In genomic region chr7:100176096-100176835, GRCh38 we compare ENCODE assay signal across 8 cellular contexts. TPM values are rescaled to one million over a fixed set of nuclear protein-coding genes. Genes with fewer than 3 reads are reported as not detected.
DNase-seq lines count a peak whose midpoint lies in the region; ATAC-seq, FAIRE-seq and TF ChIP-seq lines count a peak whose summit lies in the region.

No MANE protein-coding gene starts in this region.

- H3K27me3 ChIP-seq in keratinocyte (ENCODE audit: control insufficient read depth, extremely low read depth, insufficient read depth, low read length) (peaks cover 7% of the 10 kb centered on the region), uterus (no peaks in the 10 kb centered on the region), MM.1S (replicated peaks; ENCODE audit: insufficient read depth, low read length) (peaks cover 74% of the 10 kb centered on the region), colonic mucosa (peaks cover 10% of the 10 kb centered on the region)

- no peaks in the 10 kb centered on the region for H4K20me1 ChIP-seq in keratinocyte (ENCODE audit: control insufficient read depth, extremely low read depth, insufficient read depth, low read length)
- H4K20me1 ChIP-seq in MM.1S (ENCODE audit: insufficient read depth, low read length): no peaks in the 10 kb centered on the region

- no peak for TF ChIP-seq POLR2A in uterus (IDR thresholded peaks at IDR 0.05)

- H3K4me3 ChIP-seq in keratinocyte (ENCODE audit: control insufficient read depth in 2 of 3, extremely low read depth in 1 of 3, insufficient read depth in 2 of 3, low read depth in 1 of 3, low read length in 3 of 3) (peak overlapping the region in 1 of 3 experiments; percentile 67), uterus (peak overlapping the region in 1 of 2 donors; percentile 34), MM.1S (ENCODE audit: low read length) (no peak overlapping the region), colonic mucosa (no peak overlapping the region)

- H3K9me2 ChIP-seq in MM.1S (replicated peaks; ENCODE audit: insufficient read depth, low read length): no peaks in the 10 kb centered on the region

- no peaks in the 10 kb centered on the region for H3F3A ChIP-seq in MM.1S (ENCODE audit: insufficient read depth, low read length)

- H3K4me1 Mint-ChIP-seq in stimulated activated naive CD8-positive, alpha-beta T cell treated with anti-CD3 and anti-CD28 coated beads, Interleukin-15, Interleukin-2, amounts not matched to agents 100 ng/mL and 50 ng/mL, for 24 hours (ENCODE audit: low read depth): peaks cover 37% of the 10 kb centered on the region
- peaks cover 40% of the 10 kb centered on the region for H3K4me1 Mint-ChIP-seq in activated T-helper 1 cell treated with anti-CD3 and anti-CD28 coated beads, Interleukin-12 subunit alpha, Interleukin-12 subunit beta, Interleukin-2, Interleukin-4 antibody, amounts not matched to agents 30 ng/mL and 10 ng/mL and 1 ng/mL, durations not matched to agents 14 hours and 24 hours and 36 hours (ENCODE audit: low read depth)

- H3K36me3 ChIP-seq in keratinocyte (ENCODE audit: control insufficient read depth in 2 of 2, extremely low read depth in 1 of 2, insufficient read depth in 2 of 2, low read length in 2 of 2): no peaks in the 10 kb centered on the region
- no peaks in the 10 kb centered on the region for H3K36me3 ChIP-seq in uterus
- no peaks in the 10 kb centered on the region for H3K36me3 ChIP-seq in MM.1S (replicated peaks; ENCODE audit: insufficient read depth, low read length)
- H3K36me3 ChIP-seq in colonic mucosa: no peaks in the 10 kb centered on the region

- no peak for ATAC-seq in stimulated activated naive CD8-positive, alpha-beta T cell treated with anti-CD3 and anti-CD28 coated beads, Interleukin-15, Interleukin-2, amounts not matched to agents 100 U/mL and 50 U/mL, for 24 hours
- ATAC-seq in GM19395 (IDR thresholded peaks at IDR 0.05; ENCODE audit: unreplicated experiment): no peak

- no peaks in the 10 kb centered on the region for H3K36me3 Mint-ChIP-seq in stimulated activated naive CD8-positive, alpha-beta T cell treated with anti-CD3 and anti-CD28 coated beads, Interleukin-15, Interleukin-2, amounts not matched to agents 100 ng/mL and 50 ng/mL, for 24 hours (ENCODE audit: low read depth)
- H3K36me3 Mint-ChIP-seq in activated T-helper 1 cell treated with anti-CD3 and anti-CD28 coated beads, Interleukin-12 subunit alpha, Interleukin-12 subunit beta, Interleukin-2, Interleukin-4 antibody, amounts not matched to agents 30 ng/mL and 10 ng/mL and 1 ng/mL, durations not matched to agents 14 hours and 24 hours and 36 hours (ENCODE audit: low read depth): peaks cover 2% of the 10 kb centered on the region

- H3K27ac ChIP-seq in keratinocyte (ENCODE audit: control insufficient read depth, insufficient read depth, low read length): no peak overlapping the region
- no peak overlapping the region for H3K27ac ChIP-seq in uterus
- no peak overlapping the region for H3K27ac ChIP-seq in MM.1S (ENCODE audit: low read length)
- no peak overlapping the region for H3K27ac ChIP-seq in colonic mucosa

- H3K9me1 ChIP-seq in keratinocyte (ENCODE audit: control insufficient read depth, extremely low read depth, insufficient read depth, low read length): no peaks in the 10 kb centered on the region

- peaks cover 1% of the 10 kb centered on the region for H3K9me3 ChIP-seq in keratinocyte (ENCODE audit: control insufficient read depth, low read depth, low read length)
- H3K9me3 ChIP-seq in uterus: no peaks in the 10 kb centered on the region
- no peaks in the 10 kb centered on the region for H3K9me3 ChIP-seq in MM.1S (replicated peaks; ENCODE audit: insufficient read depth, low read length)
- H3K9me3 ChIP-seq in colonic mucosa: no peaks in the 10 kb centered on the region

- H3K4me3 Mint-ChIP-seq in stimulated activated naive CD8-positive, alpha-beta T cell treated with anti-CD3 and anti-CD28 coated beads, Interleukin-15, Interleukin-2, amounts not matched to agents 100 ng/mL and 50 ng/mL, for 24 hours: peak overlapping the region; percentile 73
- H3K4me3 Mint-ChIP-seq in activated T-helper 1 cell treated with anti-CD3 and anti-CD28 coated beads, Interleukin-12 subunit alpha, Interleukin-12 subunit beta, Interleukin-2, Interleukin-4 antibody, amounts not matched to agents 30 ng/mL and 10 ng/mL and 1 ng/mL, durations not matched to agents 14 hours and 24 hours and 36 hours: peak overlapping the region; percentile 82

- DNase-seq in stimulated activated naive CD8-positive, alpha-beta T cell treated with anti-CD3 and anti-CD28 coated beads, Interleukin-15, Interleukin-2, amounts not matched to agents 100 U/mL and 50 U/mL, for 24 hours: no peak
- no peak for DNase-seq in activated T-helper 1 cell treated with anti-CD3 and anti-CD28 coated beads, Interleukin-12 subunit alpha, Interleukin-12 subunit beta, Interleukin-2, Interleukin-4 antibody, amounts not matched to agents 30 ng/mL and 10 ng/mL and 1 ng/mL, durations not matched to agents 14 hours and 24 hours and 36 hours (ENCODE audit: low spot score)
- DNase-seq in keratinocyte (ENCODE audit: low read depth, low spot score): no peak
- no peak for DNase-seq in uterus
- DNase-seq in MM.1S: no peak
- DNase-seq in colonic mucosa: no peak

- intact Hi-C loops in activated T-helper 1 cell treated with anti-CD3 and anti-CD28 coated beads, Interleukin-12 subunit alpha, Interleukin-12 subunit beta, Interleukin-2, Interleukin-4 antibody, amounts not matched to agents 30 ng/mL and 10 ng/mL and 1 ng/mL, durations not matched to agents 14 hours and 24 hours and 36 hours (cut with micrococcal nuclease): no loop called here
- intact Hi-C loops in uterus (cut with DNase I; ENCODE audit: low total_unique reads) (no loop called here), colonic mucosa (cut with DNase I) (no loop called here)

- H3K4me1 ChIP-seq in keratinocyte (ENCODE audit: control insufficient read depth, extremely low read depth, insufficient read depth, low read length) (no peaks in the 10 kb centered on the region), uterus (peaks cover 0 to 4% of the 10 kb centered on the region in 2 donors), MM.1S (ENCODE audit: low read length) (peaks cover 5% of the 10 kb centered on the region; the same call in 1 of the 2 replicates), colonic mucosa (no peaks in the 10 kb centered on the region)

- H3K79me2 ChIP-seq in keratinocyte (ENCODE audit: control insufficient read depth, insufficient read depth, low read length) (no peaks in the 10 kb centered on the region), MM.1S (ENCODE audit: low read length) (no peaks in the 10 kb centered on the region)

- H3K9me3 Mint-ChIP-seq in stimulated activated naive CD8-positive, alpha-beta T cell treated with anti-CD3 and anti-CD28 coated beads, Interleukin-15, Interleukin-2, amounts not matched to agents 100 ng/mL and 50 ng/mL, for 24 hours: no peaks in the 10 kb centered on the region
- no peaks in the 10 kb centered on the region for H3K9me3 Mint-ChIP-seq in activated T-helper 1 cell treated with anti-CD3 and anti-CD28 coated beads, Interleukin-12 subunit alpha, Interleukin-12 subunit beta, Interleukin-2, Interleukin-4 antibody, amounts not matched to agents 30 ng/mL and 10 ng/mL and 1 ng/mL, durations not matched to agents 14 hours and 24 hours and 36 hours

- no peak for FAIRE-seq in keratinocyte (lab: Jason Lieb, UNC)

- no peaks in the 10 kb centered on the region for H3K27me3 Mint-ChIP-seq in stimulated activated naive CD8-positive, alpha-beta T cell treated with anti-CD3 and anti-CD28 coated beads, Interleukin-15, Interleukin-2, amounts not matched to agents 100 ng/mL and 50 ng/mL, for 24 hours
- H3K27me3 Mint-ChIP-seq in activated T-helper 1 cell treated with anti-CD3 and anti-CD28 coated beads, Interleukin-12 subunit alpha, Interleukin-12 subunit beta, Interleukin-2, Interleukin-4 antibody, amounts not matched to agents 30 ng/mL and 10 ng/mL and 1 ng/mL, durations not matched to agents 14 hours and 24 hours and 36 hours (ENCODE audit: insufficient read depth): peaks cover 19% of the 10 kb centered on the region

- dilution Hi-C loops in keratinocyte (cut with MboI; ENCODE audit: extremely low pct_ligation_motif_present, low sequenced_read_pairs): no loop called here

- H3K9ac ChIP-seq in keratinocyte (ENCODE audit: control insufficient read depth, extremely low read depth, insufficient read depth, low read length): no peak overlapping the region
- no peak overlapping the region for H3K9ac ChIP-seq in MM.1S (ENCODE audit: low read length)
- no peak overlapping the region for H3K9ac ChIP-seq in colonic mucosa (ENCODE audit: low read depth in 2 of 2, low read length in 2 of 2)

- no peak overlapping the region for H2AFZ ChIP-seq in keratinocyte (ENCODE audit: control insufficient read depth, low read length)
- no peak overlapping the region for H2AFZ ChIP-seq in MM.1S (ENCODE audit: low read length)

- H3K4me2 ChIP-seq in keratinocyte (ENCODE audit: control insufficient read depth, extremely low read depth, insufficient read depth, low read depth, low read length) (peak overlapping the region; percentile 91), MM.1S (ENCODE audit: low read depth, low read length) (no peak overlapping the region)

- no peak overlapping the region for H3K27ac Mint-ChIP-seq in stimulated activated naive CD8-positive, alpha-beta T cell treated with anti-CD3 and anti-CD28 coated beads, Interleukin-15, Interleukin-2, amounts not matched to agents 100 ng/mL and 50 ng/mL, for 24 hours
- no peak overlapping the region for H3K27ac Mint-ChIP-seq in activated T-helper 1 cell treated with anti-CD3 and anti-CD28 coated beads, Interleukin-12 subunit alpha, Interleukin-12 subunit beta, Interleukin-2, Interleukin-4 antibody, amounts not matched to agents 30 ng/mL and 10 ng/mL and 1 ng/mL, durations not matched to agents 14 hours and 24 hours and 36 hours

- TF ChIP-seq CTCF in keratinocyte (optimal IDR thresholded peaks at IDR 0.05 in 1 of 3, IDR thresholded peaks at IDR 0.05 in 1 of 3, conservative IDR thresholded peaks at IDR 0.05 in 1 of 3; ENCODE audit: extremely low read depth in 1 of 3, insufficient read depth in 2 of 3, low read length in 3 of 3): no peak
- no peak for TF ChIP-seq CTCF in uterus (IDR thresholded peaks at IDR 0.05)
- no peak for TF ChIP-seq CTCF in MM.1S (IDR thresholded peaks at IDR 0.05; ENCODE audit: low read length)
- no peak for TF ChIP-seq CTCF in colonic mucosa (IDR thresholded peaks at IDR 0.05)

RNA-seq across cellular contexts. Expression of gene GPC2, which starts 0.9 kb away (rescaled TPM):
- 3.9 and 4.8 TPM in 2 replicates for total RNA-seq in activated T-helper 1 cell treated with anti-CD3 and anti-CD28 coated beads, Interleukin-12 subunit alpha, Interleukin-12 subunit beta, Interleukin-2, Interleukin-4 antibody, amounts not matched to agents 30 ng/mL and 10 ng/mL and 1 ng/mL, durations not matched to agents 14 hours and 24 hours and 36 hours
- 0.55 to 0.81 TPM (median 0.61 TPM) in 3 replicates for polyA plus RNA-seq in keratinocyte
- 0.14 TPM for polyA plus RNA-seq in keratinocyte (2011; ENCODE audit: low read depth)
- 0.07 and 0.14 TPM in 2 replicates for polyA plus RNA-seq in keratinocyte (2011; cell fraction: cytosol; rRNA removed)
- polyA plus RNA-seq in keratinocyte (2011; cell fraction: nucleus; rRNA removed): 4.2 and 5.5 TPM in 2 replicates
- 0.48 and 0.71 TPM in 2 replicates for polyA plus RNA-seq in keratinocyte (2012; ENCODE audit: low replicate concordance)
- 1.0 to 1.5 TPM in 2 of 3 replicates, not detected in the other for polyA minus RNA-seq in keratinocyte
- not detected for polyA minus RNA-seq in keratinocyte (2011; cell fraction: cytosol; rRNA and poly(A)+ RNA removed)
- polyA minus RNA-seq in keratinocyte (2011; cell fraction: nucleus; rRNA and poly(A)+ RNA removed): 1.3 and 2.0 TPM in 2 replicates
- total RNA-seq in uterus: 1 to 10 TPM in 2 of 4 donors, under 1 TPM in 1, not detected in 1; under 0.01 to 9.3 (median 4.5) TPM
- total RNA-seq in colonic mucosa: 1 to 10 TPM; 4.0 to 7.6 TPM

RNA-seq across cellular contexts. Expression of gene STAG3, which starts 1.5 kb away (rescaled TPM):
- total RNA-seq in activated T-helper 1 cell treated with anti-CD3 and anti-CD28 coated beads, Interleukin-12 subunit alpha, Interleukin-12 subunit beta, Interleukin-2, Interleukin-4 antibody, amounts not matched to agents 30 ng/mL and 10 ng/mL and 1 ng/mL, durations not matched to agents 14 hours and 24 hours and 36 hours: 25.0 and 30.6 TPM in 2 replicates
- polyA plus RNA-seq in keratinocyte: 0.10 to 0.28 TPM (median 0.15 TPM) in 3 replicates
- 0.89 TPM for polyA plus RNA-seq in keratinocyte (2011; ENCODE audit: low read depth)
- polyA plus RNA-seq in keratinocyte (2011; cell fraction: cytosol; rRNA removed): 0.04 TPM in 1 of 2 replicates, not detected in the other
- 0.80 and 1.2 TPM in 2 replicates for polyA plus RNA-seq in keratinocyte (2011; cell fraction: nucleus; rRNA removed)
- 0.22 and 1.0 TPM in 2 replicates for polyA plus RNA-seq in keratinocyte (2012; ENCODE audit: low replicate concordance)
- 0.03 to 0.79 TPM (median 0.38 TPM) in 3 replicates for polyA minus RNA-seq in keratinocyte
- not detected for polyA minus RNA-seq in keratinocyte (2011; cell fraction: cytosol; rRNA and poly(A)+ RNA removed)
- polyA minus RNA-seq in keratinocyte (2011; cell fraction: nucleus; rRNA and poly(A)+ RNA removed): 0.32 and 0.54 TPM in 2 replicates
- total RNA-seq in uterus: 1 to 10 TPM in 1 of 4 donors, under 1 TPM in 1, not detected in 2; 0.49 to 2.5 TPM
- 1 to 10 TPM; 1.4 to 3.8 TPM for total RNA-seq in colonic mucosa

RNA-seq across cellular contexts. Expression of gene GAL3ST4, which starts 7.8 kb away (rescaled TPM):
- total RNA-seq in activated T-helper 1 cell treated with anti-CD3 and anti-CD28 coated beads, Interleukin-12 subunit alpha, Interleukin-12 subunit beta, Interleukin-2, Interleukin-4 antibody, amounts not matched to agents 30 ng/mL and 10 ng/mL and 1 ng/mL, durations not matched to agents 14 hours and 24 hours and 36 hours: 1.3 and 1.5 TPM in 2 replicates
- 1.5 to 2.7 TPM (median 1.5 TPM) in 3 replicates for polyA plus RNA-seq in keratinocyte
- polyA plus RNA-seq in keratinocyte (2011; ENCODE audit: low read depth): not detected
- polyA plus RNA-seq in keratinocyte (2011; cell fraction: cytosol; rRNA removed): 1.1 TPM in 2 replicates
- 2.4 and 2.6 TPM in 2 replicates for polyA plus RNA-seq in keratinocyte (2011; cell fraction: nucleus; rRNA removed)
- 1.0 and 1.7 TPM in 2 replicates for polyA plus RNA-seq in keratinocyte (2012; ENCODE audit: low replicate concordance)
- 1.0 to 3.6 TPM (median 1.5 TPM) in 3 replicates for polyA minus RNA-seq in keratinocyte
- 2.1 TPM for polyA minus RNA-seq in keratinocyte (2011; cell fraction: cytosol; rRNA and poly(A)+ RNA removed)
- polyA minus RNA-seq in keratinocyte (2011; cell fraction: nucleus; rRNA and poly(A)+ RNA removed): 1.2 and 1.3 TPM in 2 replicates
- 10 to 100 TPM in 1 of 4 donors, 1 to 10 TPM in 1, under 1 TPM in 1, not detected in 1; 0.51 to 12.1 (median 7.5) TPM for total RNA-seq in uterus
- total RNA-seq in colonic mucosa: 10 to 100 TPM in 1 of 2 donors, 1 to 10 TPM in 1; 5.2 to 11.6 TPM

RNA-seq across cellular contexts. Expression of gene TRAPPC14, which starts 17.7 kb away (rescaled TPM):
- 43.9 and 44.3 TPM in 2 replicates for total RNA-seq in activated T-helper 1 cell treated with anti-CD3 and anti-CD28 coated beads, Interleukin-12 subunit alpha, Interleukin-12 subunit beta, Interleukin-2, Interleukin-4 antibody, amounts not matched to agents 30 ng/mL and 10 ng/mL and 1 ng/mL, durations not matched to agents 14 hours and 24 hours and 36 hours
- 3.1 to 4.7 TPM (median 4.4 TPM) in 3 replicates for polyA plus RNA-seq in keratinocyte
- 1.3 TPM for polyA plus RNA-seq in keratinocyte (2011; ENCODE audit: low read depth)
- 2.7 and 5.3 TPM in 2 replicates for polyA plus RNA-seq in keratinocyte (2011; cell fraction: cytosol; rRNA removed)
- 26.4 and 35.9 TPM in 2 replicates for polyA plus RNA-seq in keratinocyte (2011; cell fraction: nucleus; rRNA removed)
- 11.9 and 13.0 TPM in 2 replicates for polyA plus RNA-seq in keratinocyte (2012; ENCODE audit: low replicate concordance)
- 4.6 to 13.4 TPM (median 9.9 TPM) in 3 replicates for polyA minus RNA-seq in keratinocyte
- polyA minus RNA-seq in keratinocyte (2011; cell fraction: cytosol; rRNA and poly(A)+ RNA removed): 8.4 TPM
- polyA minus RNA-seq in keratinocyte (2011; cell fraction: nucleus; rRNA and poly(A)+ RNA removed): 6.6 and 7.8 TPM in 2 replicates
- 10 to 100 TPM in 1 of 4 donors, 1 to 10 TPM in 3; 2.8 to 22.3 (median 5.7) TPM for total RNA-seq in uterus
- total RNA-seq in colonic mucosa: 10 to 100 TPM; 40.3 to 69.5 TPM

RNA-seq across cellular contexts. Expression of gene LAMTOR4, which starts 27.5 kb away (rescaled TPM):
- total RNA-seq in activated T-helper 1 cell treated with anti-CD3 and anti-CD28 coated beads, Interleukin-12 subunit alpha, Interleukin-12 subunit beta, Interleukin-2, Interleukin-4 antibody, amounts not matched to agents 30 ng/mL and 10 ng/mL and 1 ng/mL, durations not matched to agents 14 hours and 24 hours and 36 hours: 119 and 133 TPM in 2 replicates
- polyA plus RNA-seq in keratinocyte: 99.2 to 151 TPM (median 115 TPM) in 3 replicates
- 74.8 TPM for polyA plus RNA-seq in keratinocyte (2011; ENCODE audit: low read depth)
- 84.7 and 167 TPM in 2 replicates for polyA plus RNA-seq in keratinocyte (2011; cell fraction: cytosol; rRNA removed)
- polyA plus RNA-seq in keratinocyte (2011; cell fraction: nucleus; rRNA removed): 70.4 and 74.9 TPM in 2 replicates
- 118 and 134 TPM in 2 replicates for polyA plus RNA-seq in keratinocyte (2012; ENCODE audit: low replicate concordance)
- 34.6 to 63.0 TPM (median 48.9 TPM) in 3 replicates for polyA minus RNA-seq in keratinocyte
- 46.8 TPM for polyA minus RNA-seq in keratinocyte (2011; cell fraction: cytosol; rRNA and poly(A)+ RNA removed)
- 5.4 and 9.7 TPM in 2 replicates for polyA minus RNA-seq in keratinocyte (2011; cell fraction: nucleus; rRNA and poly(A)+ RNA removed)
- total RNA-seq in uterus (100 to 1,000 TPM in 3 of 4 donors, 10 to 100 TPM in 1; 53.3 to 197 (median 115) TPM), colonic mucosa (100 to 1,000 TPM; 230 to 268 TPM)
